Comparison of ENCODE assay signal across 8 cellular contexts in the genomic region with DNA sequence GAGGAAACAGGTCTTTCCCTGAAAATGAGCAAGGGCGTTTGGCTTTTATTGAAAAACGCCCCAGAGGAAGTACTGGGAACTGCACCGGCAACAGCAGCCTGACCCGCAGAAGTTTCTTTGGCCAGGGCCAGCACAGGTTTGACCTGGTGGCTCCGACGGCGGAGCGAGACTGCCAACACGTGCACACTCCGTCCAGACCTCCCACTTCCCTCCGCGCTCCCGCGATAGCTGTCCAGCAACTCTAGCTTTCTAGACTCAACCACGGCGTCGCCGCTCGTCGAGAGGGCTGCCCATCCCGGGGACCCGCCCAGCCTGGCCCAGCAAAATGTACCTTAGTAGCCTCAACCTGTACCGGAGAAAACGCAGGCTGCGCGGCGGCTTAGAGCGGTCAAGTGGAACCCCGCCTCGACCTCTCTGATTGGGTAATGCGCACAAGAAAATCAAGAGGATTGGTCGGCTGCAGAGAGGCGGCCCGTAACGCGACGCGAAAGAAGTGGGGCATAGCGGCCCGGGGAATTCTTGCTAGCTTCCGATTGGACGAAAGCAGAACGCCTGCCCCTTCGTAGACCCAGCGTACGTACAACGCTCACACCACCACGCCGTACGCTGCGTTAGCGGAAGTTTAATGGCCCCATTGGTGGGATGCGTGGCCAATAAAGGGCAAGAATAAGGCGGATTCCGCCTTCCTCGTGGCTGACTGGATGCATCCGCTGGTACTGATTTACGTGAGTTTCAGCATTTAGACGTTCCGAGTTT. TPM values are rescaled to one million over a fixed set of nuclear protein-coding genes. Genes with fewer than 3 reads are reported as not detected.
DNase-seq lines count a peak whose midpoint lies in the region; ATAC-seq and TF ChIP-seq lines count a peak whose summit lies in the region.

A gene with protein sequence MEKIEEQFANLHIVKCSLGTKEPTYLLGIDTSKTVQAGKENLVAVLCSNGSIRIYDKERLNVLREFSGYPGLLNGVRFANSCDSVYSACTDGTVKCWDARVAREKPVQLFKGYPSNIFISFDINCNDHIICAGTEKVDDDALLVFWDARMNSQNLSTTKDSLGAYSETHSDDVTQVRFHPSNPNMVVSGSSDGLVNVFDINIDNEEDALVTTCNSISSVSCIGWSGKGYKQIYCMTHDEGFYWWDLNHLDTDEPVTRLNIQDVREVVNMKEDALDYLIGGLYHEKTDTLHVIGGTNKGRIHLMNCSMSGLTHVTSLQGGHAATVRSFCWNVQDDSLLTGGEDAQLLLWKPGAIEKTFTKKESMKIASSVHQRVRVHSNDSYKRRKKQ (minus strand): TSS at position 399 of the 756 bp plus-strand sequence. CDS start 41,929 bp downstream, outside the sequence.

- no peaks in the 10 kb centered on the region for H3K9me3 Mint-ChIP-seq in endothelial cell (ENCODE audit: unreplicated experiment)
- peaks cover 5% of the 10 kb centered on the region for H3K9me3 Mint-ChIP-seq in mesothelial cell of epicardium

- peak within 1 kb of the TSS; percentile 93 for H3K27ac ChIP-seq in OCI-LY3 (ENCODE audit: low read length)

- peak; percentile 41 for TF ChIP-seq CTCF in OCI-LY3 (IDR thresholded peaks at IDR 0.05; ENCODE audit: low read depth, low read length)
- peak; percentile 98 for TF ChIP-seq CTCF in endothelial cell (IDR thresholded peaks at IDR 0.05; ENCODE audit: unreplicated experiment)
- peak; percentile 92 for TF ChIP-seq CTCF in mesothelial cell of epicardium (IDR thresholded peaks at IDR 0.05; ENCODE audit: unreplicated experiment)

- H3K4me3 Mint-ChIP-seq in endothelial cell (ENCODE audit: unreplicated experiment) = peak within 1 kb of the TSS; percentile 93
- H3K4me3 Mint-ChIP-seq in mesothelial cell of epicardium = peak within 1 kb of the TSS; percentile 77

- DNase-seq in DMS114 treated with DMSO at 0.1 percent for 48 hours (lab: John Stamatoyannopoulos, UW; ENCODE audit: unreplicated experiment) = peak; percentile 97
- peak; percentile 79 for DNase-seq in HuH-7.5 (ENCODE audit: low spot score)
- DNase-seq in activated CD8-positive, alpha-beta memory T cell treated with anti-CD3 and anti-CD28 coated beads, Interleukin-2, amount 50 U/mL, for 48 hours = peak; percentile 94
- peak; percentile 91 for DNase-seq in endothelial cell (ENCODE audit: low spot score)
- DNase-seq in mesothelial cell of epicardium (ENCODE audit: low spot score in 2 of 2, unreplicated experiment in 2 of 2) = peak; percentile 86 to 93
- DNase-seq in stimulated activated CD8-positive, alpha-beta memory T cell treated with anti-CD3 and anti-CD28 coated beads, Interleukin-15, amount 100 ng/mL, for 48 hours (ENCODE audit: low read depth in 2 of 2) = peak; percentile 93 to 96

- H3K27ac Mint-ChIP-seq in endothelial cell (ENCODE audit: unreplicated experiment) (peak within 1 kb of the TSS; percentile 98), mesothelial cell of epicardium (peak within 1 kb of the TSS; percentile 97)

- peak within 1 kb of the TSS; percentile 80 for H3K4me2 ChIP-seq in OCI-LY3 (ENCODE audit: low read length)

- peak; percentile 88 for ATAC-seq in GM21526 (IDR thresholded peaks at IDR 0.05; ENCODE audit: low FRiP score, unreplicated experiment)

- peaks cover 7% of the 10 kb centered on the region for H3K4me1 Mint-ChIP-seq in endothelial cell (ENCODE audit: unreplicated experiment)
- H3K4me1 Mint-ChIP-seq in mesothelial cell of epicardium = peaks cover 22% of the 10 kb centered on the region

- peak within 1 kb of the TSS; percentile 89 for H3K9ac ChIP-seq in OCI-LY3 (ENCODE audit: low read length)

- peak within 1 kb of the TSS; percentile 84 for H2AFZ ChIP-seq in OCI-LY3 (ENCODE audit: low read depth, low read length)

- H3K9me3 ChIP-seq in OCI-LY3 (ENCODE audit: insufficient read depth, low read length) = no peaks in the 10 kb centered on the region

- H3K79me2 ChIP-seq in OCI-LY3 (ENCODE audit: low read length) = peaks cover 52% of the 10 kb centered on the region

- H4K20me1 ChIP-seq in OCI-LY3 (ENCODE audit: insufficient read depth, low read length) = no peaks in the 10 kb centered on the region

- H3K4me3 ChIP-seq in OCI-LY3 (ENCODE audit: low read length) = peak within 1 kb of the TSS; percentile 98

- H3K27me3 ChIP-seq in OCI-LY3 (ENCODE audit: low read depth, low read length) = no peaks in the 10 kb centered on the region

- peaks cover 15% of the 10 kb centered on the region for H3K36me3 ChIP-seq in OCI-LY3 (replicated peaks; ENCODE audit: low read depth, low read length)

- H3K27me3 Mint-ChIP-seq in endothelial cell (ENCODE audit: unreplicated experiment) (no peaks in the 10 kb centered on the region), mesothelial cell of epicardium (ENCODE audit: low read depth) (no peaks in the 10 kb centered on the region)

- H3K36me3 Mint-ChIP-seq in endothelial cell (ENCODE audit: low read depth, unreplicated experiment) = peaks cover 5% of the 10 kb centered on the region
- peaks cover 17% of the 10 kb centered on the region for H3K36me3 Mint-ChIP-seq in mesothelial cell of epicardium

- 0 out of 2 replicates have a peak, but pooled peaks cover 5% of the 10 kb centered on the region for H3K4me1 ChIP-seq in OCI-LY3 (ENCODE audit: low read length)

RNA-seq across cellular contexts. Expression of the gene that starts here (rescaled TPM):
- total RNA-seq in endothelial cell (ENCODE audit: unreplicated experiment) (15.3 TPM), mesothelial cell of epicardium (16.2 to 18.4 TPM (median 16.7 TPM) in 3 replicates)

Comparison
In these comparisons a context has a peak if more than half of its experiments do, and no peak if none do; other contexts are left out.
1. Peak in every context shown above with its lines: DNase-seq, ATAC-seq, H3K4me3 ChIP-seq and H3K27ac ChIP-seq.
2. CTCF ChIP-seq: peak in every context shown above with its lines; median percentile 98 in endothelial cell; 92 in mesothelial cell of epicardium; 41 in OCI-LY3.